22 cellular contexts compared by ENCODE assay signal in the genomic region with DNA sequence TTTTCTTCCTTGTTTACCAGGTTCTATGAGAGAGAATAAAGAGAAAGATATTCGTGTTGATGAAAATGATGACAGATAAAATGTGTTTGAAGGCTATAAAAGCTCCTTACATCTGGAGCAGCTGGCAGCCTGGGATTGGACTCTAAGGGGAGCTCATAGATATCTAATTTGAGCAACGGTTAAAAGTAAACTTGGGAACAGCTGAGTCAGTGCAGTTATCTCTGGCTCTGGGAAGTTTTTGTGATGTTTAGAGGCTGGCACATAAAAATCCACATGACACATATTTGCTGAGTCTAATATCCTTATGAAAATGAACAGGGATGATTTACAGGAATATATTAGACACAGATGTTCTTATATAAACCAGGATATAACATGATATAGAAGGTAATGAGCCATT.
DNase-seq lines count a peak whose midpoint lies in the region; TF ChIP-seq lines count a peak whose summit lies in the region.
"Had no signal": no experiment of that assay in that cellular context is flagged by ENCODE, and none has a peak within 500 bp of the region (broad histone marks: within the 10 kb centered on the region; RNA-seq: fewer than 3 reads in every experiment).

No MANE protein-coding gene starts in this region.

- H3K4me3 ChIP-seq in GM23248 (no peak overlapping the region), fibroblast of pulmonary artery (replicated peaks; ENCODE audit: low read depth, low read length) (no peak overlapping the region), skeletal muscle satellite cell (ENCODE audit: low read length) (no peak overlapping the region)
- H3K4me3 ChIP-seq in CD8-positive, alpha-beta memory T cell (ENCODE audit: low read length) = no peak overlapping the region
- H3K4me3 ChIP-seq: sigmoid colon, SJSA1 had no signal

- no peak overlapping the region for H3K27ac ChIP-seq in GM23248
- no peak overlapping the region for H3K27ac ChIP-seq in CD8-positive, alpha-beta memory T cell (ENCODE audit: low read depth, low read length)
- H3K27ac ChIP-seq: sigmoid colon, SJSA1 had no signal

- in situ Hi-C loops in GM23248 (cut with MboI) = no loop called here

- no peaks in the 10 kb centered on the region for H3K79me2 ChIP-seq in GM23248 (ENCODE audit: insufficient read depth)

- H3K9me3 Mint-ChIP-seq in mesothelial cell of epicardium = peaks cover 37% of the 10 kb centered on the region
- H3K9me3 Mint-ChIP-seq in activated T-helper 1 cell treated with anti-CD3 and anti-CD28 coated beads, Interleukin-12 subunit alpha, Interleukin-12 subunit beta, Interleukin-2, Interleukin-4 antibody, amounts not matched to agents 30 ng/mL and 10 ng/mL and 1 ng/mL, durations not matched to agents 14 hours and 24 hours and 36 hours = peaks cover 25% of the 10 kb centered on the region
- peaks cover 10 to 29% (median 19%) of the 10 kb centered on the region in 5 donors for H3K9me3 Mint-ChIP-seq in CD8-positive, alpha-beta memory T cell

- H3K36me3 ChIP-seq in GM23248 (ENCODE audit: low read depth) = no peaks in the 10 kb centered on the region
- no peaks in the 10 kb centered on the region for H3K36me3 ChIP-seq in skeletal muscle satellite cell (ENCODE audit: insufficient read depth, low read length)
- H3K36me3 ChIP-seq in CD8-positive, alpha-beta memory T cell (ENCODE audit: insufficient read depth, low read length) = no peaks in the 10 kb centered on the region
- H3K36me3 ChIP-seq: sigmoid colon, SJSA1 had no signal

- H3K4me1 ChIP-seq in GM23248 (ENCODE audit: insufficient read depth) (no peaks in the 10 kb centered on the region), skeletal muscle satellite cell (ENCODE audit: control insufficient read depth, insufficient read depth, low read length) (peaks cover 24% of the 10 kb centered on the region)
- H3K4me1 ChIP-seq in CD8-positive, alpha-beta memory T cell (ENCODE audit: insufficient read depth, low read length) = no peaks in the 10 kb centered on the region
- H3K4me1 ChIP-seq: sigmoid colon, SJSA1 had no signal

- intact Hi-C loops in activated T-helper 1 cell treated with anti-CD3 and anti-CD28 coated beads, Interleukin-12 subunit alpha, Interleukin-12 subunit beta, Interleukin-2, Interleukin-4 antibody, amounts not matched to agents 30 ng/mL and 10 ng/mL and 1 ng/mL, durations not matched to agents 14 hours and 24 hours and 36 hours (cut with micrococcal nuclease) = no loop called here

- no peak overlapping the region for H3K4me3 Mint-ChIP-seq in mesothelial cell of epicardium
- no peak overlapping the region for H3K4me3 Mint-ChIP-seq in activated T-helper 1 cell treated with anti-CD3 and anti-CD28 coated beads, Interleukin-12 subunit alpha, Interleukin-12 subunit beta, Interleukin-2, Interleukin-4 antibody, amounts not matched to agents 30 ng/mL and 10 ng/mL and 1 ng/mL, durations not matched to agents 14 hours and 24 hours and 36 hours
- no peak overlapping the region for H3K4me3 Mint-ChIP-seq in CD8-positive, alpha-beta memory T cell
- H3K4me3 Mint-ChIP-seq: activated CD4-positive, alpha-beta memory T cell treated with anti-CD3 and anti-CD28 coated beads, Interleukin-2, amount 10 ng/mL, durations not matched to agents 7 days and 5 days; CD4-positive, alpha-beta T cell; T-cell; type B pancreatic cell had no signal

- H3K4me2 ChIP-seq in GM23248 (ENCODE audit: unreplicated experiment) (no peak overlapping the region), skeletal muscle satellite cell (ENCODE audit: low read length) (peak overlapping the region; percentile 10)

- peaks cover 18% of the 10 kb centered on the region for H3K36me3 Mint-ChIP-seq in mesothelial cell of epicardium
- no peaks in the 10 kb centered on the region for H3K36me3 Mint-ChIP-seq in activated T-helper 1 cell treated with anti-CD3 and anti-CD28 coated beads, Interleukin-12 subunit alpha, Interleukin-12 subunit beta, Interleukin-2, Interleukin-4 antibody, amounts not matched to agents 30 ng/mL and 10 ng/mL and 1 ng/mL, durations not matched to agents 14 hours and 24 hours and 36 hours (ENCODE audit: low read depth)
- H3K36me3 Mint-ChIP-seq in CD8-positive, alpha-beta memory T cell = no peaks in the 10 kb centered on the region
- H3K36me3 Mint-ChIP-seq: T-cell, type B pancreatic cell had no signal

- H2AFZ ChIP-seq in GM23248 = no peak overlapping the region

- H3K9ac ChIP-seq in GM23248 (no peak overlapping the region), skeletal muscle satellite cell (ENCODE audit: low read depth, low read length) (no peak overlapping the region)

- no peaks in the 10 kb centered on the region for H3F3A ChIP-seq in GM23248 (ENCODE audit: insufficient read depth)

- H3K9me3 ChIP-seq in GM23248 (ENCODE audit: low read depth) (no peaks in the 10 kb centered on the region), skeletal muscle satellite cell (replicated peaks; ENCODE audit: low read length) (no peaks in the 10 kb centered on the region)
- H3K9me3 ChIP-seq in CD8-positive, alpha-beta memory T cell (ENCODE audit: low read length) = no peaks in the 10 kb centered on the region
- H3K9me3 ChIP-seq: sigmoid colon had no signal

- no peak for TF ChIP-seq CTCF in fibroblast of pulmonary artery (IDR thresholded peaks at IDR 0.05; ENCODE audit: low read length, missing control alignments)
- TF ChIP-seq CTCF in mesothelial cell of epicardium (IDR thresholded peaks at IDR 0.05; ENCODE audit: unreplicated experiment) = no peak

- DNase-seq in GM23248 = peak; percentile 1
- DNase-seq in astrocyte of the hippocampus (ENCODE audit: low read depth, low spot score) = peak; percentile 9
- peak; percentile 3 for DNase-seq in fibroblast of pulmonary artery (ENCODE audit: low read depth)
- no peak for DNase-seq in mesothelial cell of epicardium (ENCODE audit: low spot score in 2 of 2, unreplicated experiment in 2 of 2)
- DNase-seq in activated T-helper 1 cell treated with anti-CD3 and anti-CD28 coated beads, Interleukin-12 subunit alpha, Interleukin-12 subunit beta, Interleukin-2, Interleukin-4 antibody, amounts not matched to agents 30 ng/mL and 10 ng/mL and 1 ng/mL, durations not matched to agents 14 hours and 24 hours and 36 hours (ENCODE audit: low spot score) = no peak
- DNase-seq in DMS114 treated with DMSO at 0.1 percent for 48 hours (lab: John Stamatoyannopoulos, UW; ENCODE audit: unreplicated experiment) = no peak
- DNase-seq in CD8-positive, alpha-beta memory T cell = no peak
- DNase-seq: activated CD4-positive, alpha-beta memory T cell treated with anti-CD3 and anti-CD28 coated beads, Interleukin-2, amount 10 ng/mL, durations not matched to agents 7 days and 5 days; activated gamma-delta T cell; caudate nucleus; CD4-positive, alpha-beta T cell; foreskin fibroblast; left ventricle myocardium superior; NCI-H1105; NCI-H1930; NCI-H69; sigmoid colon; stimulated activated CD8-positive, alpha-beta memory T cell treated with anti-CD3 and anti-CD28 coated beads, Interleukin-4, amount 100 ng/mL, for 48 hours; T-cell had no signal

- WGBS in GM23248 (ENCODE audit: low coverage in 1 of 2, low lambda C conversion rate in 2 of 2, missing lambda C conversion rate in 2 of 2), 2 experiments = 0 to 1% methylated on average over 2 of the region's 2 CpGs

- CTCF ChIA-PET in CD8-positive, alpha-beta memory T cell (lab: Charles Lee) = no interaction called here

- H3K27ac Mint-ChIP-seq in mesothelial cell of epicardium = no peak overlapping the region
- H3K27ac Mint-ChIP-seq in activated T-helper 1 cell treated with anti-CD3 and anti-CD28 coated beads, Interleukin-12 subunit alpha, Interleukin-12 subunit beta, Interleukin-2, Interleukin-4 antibody, amounts not matched to agents 30 ng/mL and 10 ng/mL and 1 ng/mL, durations not matched to agents 14 hours and 24 hours and 36 hours = no peak overlapping the region
- no peak overlapping the region for H3K27ac Mint-ChIP-seq in CD8-positive, alpha-beta memory T cell
- H3K27ac Mint-ChIP-seq: activated CD4-positive, alpha-beta memory T cell treated with anti-CD3 and anti-CD28 coated beads, Interleukin-2, amount 10 ng/mL, durations not matched to agents 7 days and 5 days; CD4-positive, alpha-beta T cell; T-cell; type B pancreatic cell had no signal

- peaks cover 19% of the 10 kb centered on the region for H3K4me1 Mint-ChIP-seq in mesothelial cell of epicardium
- H3K4me1 Mint-ChIP-seq in activated T-helper 1 cell treated with anti-CD3 and anti-CD28 coated beads, Interleukin-12 subunit alpha, Interleukin-12 subunit beta, Interleukin-2, Interleukin-4 antibody, amounts not matched to agents 30 ng/mL and 10 ng/mL and 1 ng/mL, durations not matched to agents 14 hours and 24 hours and 36 hours (ENCODE audit: low read depth) = no peaks in the 10 kb centered on the region
- no peaks in the 10 kb centered on the region for H3K4me1 Mint-ChIP-seq in CD8-positive, alpha-beta memory T cell
- H3K4me1 Mint-ChIP-seq: activated CD4-positive, alpha-beta memory T cell treated with anti-CD3 and anti-CD28 coated beads, Interleukin-2, amount 10 ng/mL, durations not matched to agents 7 days and 5 days; T-cell had no signal

- no peaks in the 10 kb centered on the region for H3K9me2 ChIP-seq in GM23248 (ENCODE audit: insufficient read depth)

- H3K27me3 Mint-ChIP-seq in mesothelial cell of epicardium (ENCODE audit: low read depth) = no peaks in the 10 kb centered on the region
- H3K27me3 Mint-ChIP-seq in activated T-helper 1 cell treated with anti-CD3 and anti-CD28 coated beads, Interleukin-12 subunit alpha, Interleukin-12 subunit beta, Interleukin-2, Interleukin-4 antibody, amounts not matched to agents 30 ng/mL and 10 ng/mL and 1 ng/mL, durations not matched to agents 14 hours and 24 hours and 36 hours (ENCODE audit: insufficient read depth) = no peaks in the 10 kb centered on the region
- peaks cover 0 to 3% of the 10 kb centered on the region in 2 donors for H3K27me3 Mint-ChIP-seq in CD8-positive, alpha-beta memory T cell
- H3K27me3 Mint-ChIP-seq: activated CD4-positive, alpha-beta memory T cell treated with anti-CD3 and anti-CD28 coated beads, Interleukin-2, amount 10 ng/mL, durations not matched to agents 7 days and 5 days; CD4-positive, alpha-beta T cell; T-cell; type B pancreatic cell had no signal

- H4K20me1 ChIP-seq in GM23248 (ENCODE audit: insufficient read depth) = no peaks in the 10 kb centered on the region

- H3K27me3 ChIP-seq in GM23248 (replicated peaks; ENCODE audit: insufficient read depth) = no peaks in the 10 kb centered on the region
- H3K27me3 ChIP-seq in skeletal muscle satellite cell (ENCODE audit: control insufficient read depth, insufficient read depth, low read length) = no peaks in the 10 kb centered on the region
- H3K27me3 ChIP-seq in CD8-positive, alpha-beta memory T cell (ENCODE audit: insufficient read depth, low read length, poor library complexity, severe bottlenecking) = no peaks in the 10 kb centered on the region
- H3K27me3 ChIP-seq: sigmoid colon, SJSA1 had no signal

- POLR2A ChIA-PET in CD8-positive, alpha-beta memory T cell (lab: Charles Lee) = no interaction called here

Comparison
In these comparisons a context has a peak if more than half of its experiments do, and no peak if none do; other contexts are left out.
1. DNase-seq: peak in GM23248 (single experiment), astrocyte of the hippocampus (single experiment) and fibroblast of pulmonary artery (single experiment); none in mesothelial cell of epicardium (0 of 2), activated T-helper 1 cell treated with anti-CD3 and anti-CD28 coated beads, Interleukin-12 subunit alpha, Interleukin-12 subunit beta, Interleukin-2, Interleukin-4 antibody, amounts not matched to agents 30 ng/mL and 10 ng/mL and 1 ng/mL, durations not matched to agents 14 hours and 24 hours and 36 hours (single experiment), DMS114 treated with DMSO at 0.1 percent for 48 hours (single experiment) and CD8-positive, alpha-beta memory T cell (0 of 5).